In the genomic region with DNA sequence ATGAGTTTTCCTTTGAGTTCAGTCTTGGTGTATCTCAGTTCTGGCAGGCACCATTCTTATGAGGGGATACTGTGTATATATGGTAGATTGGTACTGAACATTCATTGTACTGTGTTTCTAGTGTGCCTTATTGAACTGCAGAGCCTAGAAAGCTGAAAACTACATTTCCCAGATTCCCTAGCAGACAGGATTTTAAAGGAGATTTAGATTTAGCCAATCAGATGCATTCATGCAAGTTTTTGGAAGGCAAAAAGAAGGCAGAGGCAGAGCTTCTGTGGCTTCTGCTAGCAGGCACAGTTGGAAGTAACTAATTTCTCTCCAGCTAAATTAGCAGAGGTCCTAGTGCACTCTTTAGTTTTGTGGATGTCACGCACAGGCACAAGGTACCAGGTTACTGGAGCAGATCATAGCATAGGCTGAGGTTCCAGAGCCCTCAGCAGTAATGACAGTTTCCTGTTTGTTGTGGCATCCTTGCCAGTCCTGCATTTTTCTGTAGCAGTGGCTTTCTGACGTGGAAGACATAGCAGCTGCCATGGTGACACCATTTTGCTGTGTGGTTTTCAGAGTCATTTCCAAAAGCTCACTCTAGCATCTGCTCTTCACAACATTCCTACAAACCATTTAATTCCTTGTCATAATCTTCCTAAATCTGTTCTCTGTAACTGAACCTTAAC, we compare ENCODE assay signal across 23 cellular contexts.
DNase-seq lines count a peak whose midpoint lies in the region; ATAC-seq, FAIRE-seq and TF ChIP-seq lines count a peak whose summit lies in the region.
"Had no signal": no experiment of that assay in that cellular context is flagged by ENCODE, and none has a peak within 500 bp of the region (broad histone marks: within the 10 kb centered on the region; RNA-seq: fewer than 3 reads in every experiment).

No MANE protein-coding gene starts in this region.

- H3K36me3 Mint-ChIP-seq in activated naive CD4-positive, alpha-beta T cell treated with anti-CD3 and anti-CD28 coated beads for 36 hours (ENCODE audit: low read depth) = no peaks in the 10 kb centered on the region
- H3K36me3 Mint-ChIP-seq in stimulated activated effector memory CD8-positive, alpha-beta T cell treated with anti-CD3 and anti-CD28 coated beads, Interleukin-12 subunit alpha, Interleukin-12 subunit beta, amount 100 ng/mL, for 72 hours = no peaks in the 10 kb centered on the region
- H3K36me3 Mint-ChIP-seq: CD4-positive, alpha-beta memory T cell; stimulated activated memory B cell treated with anti-CD40 and anti-IgM and Interleukin-4, amounts not matched to agents 10 μg/mL and 1 μg/mL and 100 μg/mL, for 72 hours had no signal

- H3K27me3 Mint-ChIP-seq in activated naive CD4-positive, alpha-beta T cell treated with anti-CD3 and anti-CD28 coated beads for 36 hours (ENCODE audit: low read depth) = peaks cover 4% of the 10 kb centered on the region
- H3K27me3 Mint-ChIP-seq: stimulated activated memory B cell treated with anti-CD40 and anti-IgM and Interleukin-4, amounts not matched to agents 10 μg/mL and 1 μg/mL and 100 μg/mL, for 72 hours had no signal

- H3K4me2 ChIP-seq in K562 (ENCODE audit: insufficient read depth, low read length) = no peak overlapping the region

- no TSS peak for BruUV-seq in K562 (replicated peaks; lab: Mats Ljungman, UMichigan)

- H3K4me3 Mint-ChIP-seq in activated naive CD4-positive, alpha-beta T cell treated with anti-CD3 and anti-CD28 coated beads for 36 hours = no peak overlapping the region
- no peak overlapping the region for H3K4me3 Mint-ChIP-seq in stimulated activated effector memory CD8-positive, alpha-beta T cell treated with anti-CD3 and anti-CD28 coated beads, Interleukin-12 subunit alpha, Interleukin-12 subunit beta, amount 100 ng/mL, for 72 hours
- H3K4me3 Mint-ChIP-seq: CD4-positive, alpha-beta memory T cell; stimulated activated memory B cell treated with anti-CD40 and anti-IgM and Interleukin-4, amounts not matched to agents 10 μg/mL and 1 μg/mL and 100 μg/mL, for 72 hours had no signal

- intact Hi-C loops in activated naive CD4-positive, alpha-beta T cell treated with anti-CD3 and anti-CD28 coated beads for 36 hours (cut with micrococcal nuclease) = no loop called here
- intact Hi-C loops in K562 (cut with micrococcal nuclease) (no loop called here), upper lobe of right lung (cut with DNase I) (no loop called here)

- no peak for TF ChIP-seq CTCF in K562 (IDR thresholded peaks at IDR 0.05 in 2 of 3, conservative IDR thresholded peaks at IDR 0.05 in 1 of 3; ENCODE audit: insufficient read depth in 2 of 3, low read depth in 1 of 3, low read length in 3 of 3)
- TF ChIP-seq CTCF in upper lobe of right lung (IDR thresholded peaks at IDR 0.05) = no peak

- H3K27ac ChIP-seq in K562 (ENCODE audit: extremely low read depth, low read depth, low read length) (no peak overlapping the region), upper lobe of right lung (no peak overlapping the region)
- H3K27ac ChIP-seq: coronary artery, neutrophil, tibial artery had no signal

- ATAC-seq in K562 (peak; percentile 84), upper lobe of right lung (no peak)
- peak; percentile 72 for ATAC-seq in stimulated activated effector memory CD8-positive, alpha-beta T cell treated with anti-CD3 and anti-CD28 coated beads, Interleukin-12 subunit alpha, Interleukin-12 subunit beta, amount 100 ng/mL, for 72 hours
- ATAC-seq: left colon; stimulated activated memory B cell treated with anti-CD40 and anti-IgM and Interleukin-4, amounts not matched to agents 10 μg/mL and 1 μg/mL and 100 μg/mL, for 72 hours had no signal

- CTCF ChIA-PET in activated naive CD4-positive, alpha-beta T cell treated with anti-CD3 and anti-CD28 coated beads for 36 hours (lab: Charles Lee) = interaction anchor here (0.6 to 1.6 kb wide), 3 partner anchors 41 to 147 kb away, joined by 3 to 11 read pairs (median 4); partner anchors contain the start of gene CCDC71L
- CTCF ChIA-PET in K562 (lab: Yijun Ruan, JAX; ENCODE audit: low intra/inter-chr PET ratio) = no interaction called here

- no peaks in the 10 kb centered on the region for H3K79me2 ChIP-seq in K562 (ENCODE audit: control insufficient read depth, insufficient read depth, low read length)

- H3K9me3 ChIP-seq in K562 (replicated peaks; ENCODE audit: control insufficient read depth, insufficient read depth, low read depth, low read length) (no peaks in the 10 kb centered on the region), upper lobe of right lung (no peaks in the 10 kb centered on the region)
- H3K9me3 ChIP-seq: neutrophil, tibial artery had no signal

- TF ChIP-seq EP300 in K562 (IDR thresholded peaks at IDR 0.05; ENCODE audit: low read length) = no peak

- H3K9me1 ChIP-seq in K562 (ENCODE audit: control insufficient read depth, insufficient read depth, low read length) = no peaks in the 10 kb centered on the region

- no peak overlapping the region for H3K27ac Mint-ChIP-seq in activated naive CD4-positive, alpha-beta T cell treated with anti-CD3 and anti-CD28 coated beads for 36 hours
- no peak overlapping the region for H3K27ac Mint-ChIP-seq in stimulated activated effector memory CD8-positive, alpha-beta T cell treated with anti-CD3 and anti-CD28 coated beads, Interleukin-12 subunit alpha, Interleukin-12 subunit beta, amount 100 ng/mL, for 72 hours
- H3K27ac Mint-ChIP-seq: CD4-positive, alpha-beta memory T cell; stimulated activated memory B cell treated with anti-CD40 and anti-IgM and Interleukin-4, amounts not matched to agents 10 μg/mL and 1 μg/mL and 100 μg/mL, for 72 hours had no signal

- POLR2A ChIA-PET in K562 (lab: Yijun Ruan, JAX) = interaction anchor here (0.6 to 1.9 kb wide), 5 partner anchors 8 to 91 kb away, joined by 3 to 7 read pairs (median 3); no protein-coding TSS in a partner anchor

- TF ChIP-seq RAD21 in K562 (CRISPR knock-in tag; conservative IDR thresholded peaks at IDR 0.05 in 1 of 2, IDR thresholded peaks at IDR 0.05 in 1 of 2) = no peak

- FAIRE-seq in K562 (lab: Jason Lieb, UNC) = peak; percentile 68

- in situ Hi-C loops in K562 (cut with MboI) = loop anchor here (5.0 kb wide), 1 partner anchor 567 kb away; no protein-coding TSS in a partner anchor
- in situ Hi-C loops in KBM-7 (cut with MboI; ENCODE audit: low pct_unique_long_range_greater_than_20kb, low sequenced_read_pairs) = no loop called here

- H2AFZ ChIP-seq in K562 (ENCODE audit: low read depth, low read length) = peak overlapping the region; percentile 67

- WGBS in K562 (ENCODE audit: insufficient coverage, low coverage, missing lambda C conversion rate) = 80% methylated on average over 2 of the region's 2 CpGs

- H3K27me3 ChIP-seq in K562 (ENCODE audit: control insufficient read depth in 2 of 2, insufficient read depth in 2 of 2, low read length in 2 of 2) = no peaks in the 10 kb centered on the region
- no peaks in the 10 kb centered on the region for H3K27me3 ChIP-seq in upper lobe of right lung
- H3K27me3 ChIP-seq: neutrophil, tibial artery had no signal

- no peaks in the 10 kb centered on the region for H4K20me1 ChIP-seq in K562 (replicated peaks; ENCODE audit: control insufficient read depth, insufficient read depth, low read length)

- H3K9me3 Mint-ChIP-seq in activated naive CD4-positive, alpha-beta T cell treated with anti-CD3 and anti-CD28 coated beads for 36 hours = no peaks in the 10 kb centered on the region
- H3K9me3 Mint-ChIP-seq in stimulated activated effector memory CD8-positive, alpha-beta T cell treated with anti-CD3 and anti-CD28 coated beads, Interleukin-12 subunit alpha, Interleukin-12 subunit beta, amount 100 ng/mL, for 72 hours = no peaks in the 10 kb centered on the region
- H3K9me3 Mint-ChIP-seq: CD4-positive, alpha-beta memory T cell; stimulated activated memory B cell treated with anti-CD40 and anti-IgM and Interleukin-4, amounts not matched to agents 10 μg/mL and 1 μg/mL and 100 μg/mL, for 72 hours had no signal

- no peak for TF ChIP-seq POLR2A in K562 (conservative IDR thresholded peaks at IDR 0.05)

- no peaks in the 10 kb centered on the region for H3K4me1 Mint-ChIP-seq in activated naive CD4-positive, alpha-beta T cell treated with anti-CD3 and anti-CD28 coated beads for 36 hours (ENCODE audit: low read depth)
- peaks cover 8% of the 10 kb centered on the region for H3K4me1 Mint-ChIP-seq in stimulated activated effector memory CD8-positive, alpha-beta T cell treated with anti-CD3 and anti-CD28 coated beads, Interleukin-12 subunit alpha, Interleukin-12 subunit beta, amount 100 ng/mL, for 72 hours

- no peaks in the 10 kb centered on the region for H3K36me3 ChIP-seq in K562 (ENCODE audit: control insufficient read depth, insufficient read depth, low read length)
- H3K36me3 ChIP-seq in upper lobe of right lung = no peaks in the 10 kb centered on the region
- H3K36me3 ChIP-seq: neutrophil, tibial artery had no signal

- H3K4me3 ChIP-seq in K562 (no peak overlapping the region), upper lobe of right lung (no peak overlapping the region)
- H3K4me3 ChIP-seq: coronary artery, tibial artery had no signal

- H3K4me1 ChIP-seq in K562 (replicated peaks in 1 of 2; ENCODE audit: control insufficient read depth in 2 of 2, insufficient read depth in 2 of 2, low read length in 2 of 2) (peaks cover 0 to 2% of the 10 kb centered on the region in 2 experiments; a peak in 2 of 5 replicates), upper lobe of right lung (no peaks in the 10 kb centered on the region)

- peak; percentile 30 for DNase-seq in activated naive CD4-positive, alpha-beta T cell treated with anti-CD3 and anti-CD28 coated beads for 36 hours
- no peak for DNase-seq in activated naive CD4-positive, alpha-beta T cell treated with Interleukin-2 at 50 U/mL for 16 hours
- DNase-seq in LHCN-M2 (ENCODE audit: low read depth) = peak; percentile 76
- no peak for DNase-seq in K562 (ENCODE audit: extremely low read depth in 1 of 4, low spot score in 3 of 4)
- DNase-seq in stimulated activated effector memory CD8-positive, alpha-beta T cell treated with anti-CD3 and anti-CD28 coated beads, Interleukin-12 subunit alpha, Interleukin-12 subunit beta, amount 100 ng/mL, for 72 hours (ENCODE audit: low spot score in 2 of 2) = no peak
- DNase-seq in upper lobe of right lung = no peak
- no peak for DNase-seq in KBM-7
- DNase-seq in NCI-H1417 treated with DMSO at 0.1 percent for 48 hours (lab: John Stamatoyannopoulos, UW) = no peak
- DNase-seq: ACHN; activated CD8-positive, alpha-beta memory T cell treated with anti-CD3 and anti-CD28 coated beads, Interleukin-2, amount 50 U/mL, for 4 hours; activated naive CD4-positive, alpha-beta T cell treated with anti-CD3 and anti-CD28 coated beads, Interleukin-2, amount 50 U/mL, for 16 hours; CD4-positive, alpha-beta memory T cell; DMS79 treated with DMSO at 0.1 percent for 48 hours; foreskin melanocyte; Karpas-422; left colon; NCI-H1436; NCI-H526; SHP77 treated with DMSO at 0.1 percent for 48 hours; tibial artery had no signal

- no peak overlapping the region for H3K9ac ChIP-seq in K562 (ENCODE audit: insufficient read depth in 1 of 2, low read depth in 2 of 2, low read length in 2 of 2)

TF ChIP-seq in K562, 482 proteins besides CTCF, POLR2A, EP300 and RAD21 (continues in another document):
- no peak for TF ChIP-seq POLR2H (tag; IDR thresholded peaks at IDR 0.05; ENCODE audit: low read depth)
- TF ChIP-seq SIX5 (IDR thresholded peaks at IDR 0.05; ENCODE audit: borderline replicate concordance in 1 of 2, insufficient read depth in 1 of 2, low read depth in 1 of 2, low read length in 2 of 2) = peak in 1 of 2 experiments; percentile 60; a peak in 2 of 4 replicates

Comparison
In these comparisons a context has a peak if more than half of its experiments do, and no peak if none do; other contexts are left out.
1. DNase-seq: peak in activated naive CD4-positive, alpha-beta T cell treated with anti-CD3 and anti-CD28 coated beads for 36 hours (single experiment) and LHCN-M2 (single experiment); none in activated naive CD4-positive, alpha-beta T cell treated with Interleukin-2 at 50 U/mL for 16 hours (single experiment), K562 (0 of 4), stimulated activated effector memory CD8-positive, alpha-beta T cell treated with anti-CD3 and anti-CD28 coated beads, Interleukin-12 subunit alpha, Interleukin-12 subunit beta, amount 100 ng/mL, for 72 hours (0 of 2), upper lobe of right lung (single experiment), KBM-7 (single experiment) and NCI-H1417 treated with DMSO at 0.1 percent for 48 hours (single experiment).